Comparison of ENCODE assay signal across 8 cellular contexts in the genomic region with DNA sequence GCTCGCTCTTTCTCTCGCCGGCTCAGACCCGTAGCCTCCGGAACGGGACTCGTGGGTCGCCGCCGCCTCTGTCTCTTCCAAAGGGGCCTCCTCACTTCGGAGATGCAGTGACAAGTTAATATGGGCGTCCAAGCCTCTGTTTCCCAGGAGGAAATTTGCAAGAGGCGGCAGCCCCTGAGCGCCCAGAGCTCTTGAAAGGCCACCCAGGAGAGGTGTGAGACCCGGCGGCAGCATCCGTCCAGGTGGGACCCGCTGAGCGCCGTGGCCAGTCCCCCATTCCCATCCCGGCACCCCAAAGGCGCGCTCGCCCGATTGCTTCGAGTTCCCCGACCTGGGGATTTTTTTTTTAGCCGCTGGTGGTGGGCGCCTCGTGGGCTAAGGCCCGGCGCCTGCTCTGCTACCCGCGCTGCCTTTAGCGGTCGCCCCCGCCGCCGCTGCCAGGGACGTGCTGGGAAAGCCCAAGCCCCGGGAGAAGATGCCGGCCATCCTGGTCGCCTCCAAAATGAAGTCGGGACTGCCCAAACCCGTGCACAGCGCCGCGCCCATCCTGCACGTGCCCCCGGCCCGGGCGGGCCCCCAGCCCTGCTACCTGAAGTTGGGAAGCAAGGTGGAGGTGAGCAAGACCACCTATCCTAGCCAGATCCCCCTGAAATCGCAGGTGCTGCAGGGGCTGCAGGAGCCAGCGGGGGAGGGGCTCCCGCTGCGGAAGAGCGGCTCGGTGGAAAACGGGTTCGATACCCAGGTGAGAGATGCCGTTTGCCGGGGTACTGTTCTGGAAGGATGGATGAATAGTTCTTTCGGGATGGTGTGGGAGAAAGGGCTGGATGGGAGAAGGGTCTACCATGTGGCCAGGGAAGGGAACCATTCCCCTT. TPM values are rescaled to one million over a fixed set of nuclear protein-coding genes. Genes with fewer than 3 reads are reported as not detected.
DNase-seq lines count a peak whose midpoint lies in the region; ATAC-seq lines count a peak whose summit lies in the region.

No MANE protein-coding gene starts in this region.

- H3K27ac ChIP-seq in angular gyrus (ENCODE audit: low read depth, low read length) = peak overlapping the region; percentile 82
- peak overlapping the region; percentile 30 for H3K27ac ChIP-seq in temporal lobe (ENCODE audit: low read depth, low read length)

- peak; percentile 7 for ATAC-seq in HG03139 (IDR thresholded peaks at IDR 0.05; ENCODE audit: unreplicated experiment)

- peak; percentile 16 for DNase-seq in EL
- DNase-seq in left kidney (ENCODE audit: low read depth, low spot score) = peak; percentile 2
- DNase-seq in NCI-H524 treated with DMSO at 0.1 percent for 48 hours (lab: John Stamatoyannopoulos, UW) = no peak
- DNase-seq in T-helper 9 cell = no peak
- no peak for DNase-seq in cerebellar cortex (ENCODE audit: low spot score)

RNA-seq across cellular contexts. Expression of gene NAV2, which starts 0.8 kb away (rescaled TPM):
- 22.9 TPM for total RNA-seq in temporal lobe

Comparison
In these comparisons a context has a peak if more than half of its experiments do, and no peak if none do; other contexts are left out.
1. DNase-seq: peak in EL (single experiment) and left kidney (single experiment); none in NCI-H524 treated with DMSO at 0.1 percent for 48 hours (single experiment), T-helper 9 cell (single experiment) and cerebellar cortex (single experiment).